Comparison of ENCODE assay signal across 22 cellular contexts in genomic region chrX:71515039-71515398, GRCh38. TPM values are rescaled to one million over a fixed set of nuclear protein-coding genes. Genes with fewer than 3 reads are reported as not detected.
DNase-seq lines count a peak whose midpoint lies in the region; ATAC-seq, FAIRE-seq and TF ChIP-seq lines count a peak whose summit lies in the region.
"Had no signal": no experiment of that assay in that cellular context is flagged by ENCODE, and none has a peak within 500 bp of the region (broad histone marks: within the 10 kb centered on the region; RNA-seq: fewer than 3 reads in every experiment).

No MANE protein-coding gene starts in this region.

- H3K27ac Mint-ChIP-seq in activated T-helper 17 cell treated with anti-CD3 and anti-CD28 coated beads, Interleukin-2, amount 50 U/mL, for 72 hours: peak overlapping the region; percentile 44

- intact Hi-C loops in sciatic nerve (cut with DNase I) (no loop called here), breast epithelium (cut with DNase I; ENCODE audit: low total_unique reads) (no loop called here)

- H3K4me3 ChIP-seq in breast epithelium: no peak overlapping the region
- no peak overlapping the region for H3K4me3 ChIP-seq in SJCRH30
- H3K4me3 ChIP-seq: thoracic aorta had no signal

- no peak overlapping the region for H3K27ac ChIP-seq in breast epithelium
- H3K27ac ChIP-seq in SJCRH30: no peak overlapping the region
- H3K27ac ChIP-seq: thoracic aorta had no signal

- H3K27me3 ChIP-seq in breast epithelium (peaks cover 0 to 18% of the 10 kb centered on the region in 2 donors), SJCRH30 (no peaks in the 10 kb centered on the region)
- H3K27me3 ChIP-seq: BE2C had no signal

- H3K4me1 Mint-ChIP-seq in activated T-helper 17 cell treated with anti-CD3 and anti-CD28 coated beads, Interleukin-2, amount 50 U/mL, for 72 hours: peaks cover 10% of the 10 kb centered on the region
- H3K4me1 Mint-ChIP-seq: activated B cell treated with CpG ODN at 0.5 μM for 24 hours had no signal

- H3K4me1 ChIP-seq in breast epithelium (no peaks in the 10 kb centered on the region), SJCRH30 (no peaks in the 10 kb centered on the region; the same call in 1 of the 2 replicates)
- H3K4me1 ChIP-seq: BE2C, Caco-2 had no signal

- TF ChIP-seq POLR2A in GM12891 (IDR thresholded peaks at IDR 0.05; ENCODE audit: low read depth, low read length): no peak
- no peak for TF ChIP-seq POLR2A in breast epithelium (IDR thresholded peaks at IDR 0.05)

- no peak for ATAC-seq in activated T-helper 17 cell treated with anti-CD3 and anti-CD28 coated beads, Interleukin-2, amount 50 U/mL, for 72 hours (replicated peaks)
- ATAC-seq in sciatic nerve (peak; percentile 72), GM21717 (IDR thresholded peaks at IDR 0.05; ENCODE audit: unreplicated experiment) (no peak)
- ATAC-seq: left lobe of liver had no signal

- no peaks in the 10 kb centered on the region for H3K9me3 Mint-ChIP-seq in activated T-helper 17 cell treated with anti-CD3 and anti-CD28 coated beads, Interleukin-2, amount 50 U/mL, for 72 hours
- H3K9me3 Mint-ChIP-seq: activated B cell treated with CpG ODN at 0.5 μM for 24 hours had no signal

- DNase-seq in GM12891 (ENCODE audit: insufficient read length, low spot score): no peak
- DNase-seq in fibroblast of peridontal ligament (ENCODE audit: extremely low read depth): peak; percentile 13
- DNase-seq in sciatic nerve (ENCODE audit: low spot score): no peak
- no peak for DNase-seq in breast epithelium (ENCODE audit: low spot score in 2 of 2)
- DNase-seq in SJCRH30: no peak
- no peak for DNase-seq in NCI-H748 (lab: John Stamatoyannopoulos, UW; ENCODE audit: unreplicated experiment)
- DNase-seq: activated B cell treated with CpG ODN at 0.5 μM for 24 hours; activated CD8-positive, alpha-beta memory T cell treated with anti-CD3 and anti-CD28 coated beads for 24 hours; BE2C; Caco-2; cerebellar nuclear complex; KG1; NCI-H187 treated with DMSO at 0.1 percent for 48 hours; NCI-H446 treated with DMSO at 0.1 percent for 48 hours; SHP77 treated with DMSO at 0.1 percent for 48 hours; stimulated activated CD4-positive, alpha-beta T cell treated with anti-CD3 and anti-CD28 coated beads, Interleukin-4, amount 100 ng/mL, for 1 hour had no signal

- H3K9me3 ChIP-seq in breast epithelium: peaks cover 0 to 7% of the 10 kb centered on the region in 2 donors
- no peaks in the 10 kb centered on the region for H3K9me3 ChIP-seq in SJCRH30 (replicated peaks)
- H3K9me3 ChIP-seq: BE2C, Caco-2, thoracic aorta had no signal

- H3K36me3 ChIP-seq in breast epithelium: no peaks in the 10 kb centered on the region
- no peaks in the 10 kb centered on the region for H3K36me3 ChIP-seq in SJCRH30
- H3K36me3 ChIP-seq: BE2C, thoracic aorta had no signal

- H3K4me3 Mint-ChIP-seq in activated T-helper 17 cell treated with anti-CD3 and anti-CD28 coated beads, Interleukin-2, amount 50 U/mL, for 72 hours: peak overlapping the region; percentile 63
- H3K4me3 Mint-ChIP-seq: activated B cell treated with CpG ODN at 0.5 μM for 24 hours had no signal

- no peak for TF ChIP-seq CTCF in breast epithelium (IDR thresholded peaks at IDR 0.05)

- peak; percentile 63 for FAIRE-seq in GM12891 (lab: Jason Lieb, UNC)
- FAIRE-seq: endometrium, frontal cortex had no signal

- H3K36me3 Mint-ChIP-seq in activated T-helper 17 cell treated with anti-CD3 and anti-CD28 coated beads, Interleukin-2, amount 50 U/mL, for 72 hours (ENCODE audit: low read depth): no peaks in the 10 kb centered on the region

- no peaks in the 10 kb centered on the region for H3K27me3 Mint-ChIP-seq in activated T-helper 17 cell treated with anti-CD3 and anti-CD28 coated beads, Interleukin-2, amount 50 U/mL, for 72 hours
- H3K27me3 Mint-ChIP-seq: activated B cell treated with CpG ODN at 0.5 μM for 24 hours had no signal

TF ChIP-seq in GM12891, 5 proteins besides CTCF, POLR2A, EP300 and RAD21:
- TF ChIP-seq PAX5 (IDR thresholded peaks at IDR 0.05; ENCODE audit: insufficient read depth, low read length, severe bottlenecking): no peak
- no peak for TF ChIP-seq POLR2AphosphoS5 (IDR thresholded peaks at IDR 0.05; ENCODE audit: low read depth, low read length)
- no peak for TF ChIP-seq SPI1 (IDR thresholded peaks at IDR 0.05; ENCODE audit: low read depth, low read length)
- no peak for TF ChIP-seq TAF1 (IDR thresholded peaks at IDR 0.05; ENCODE audit: low read depth, low read length)
- TF ChIP-seq POU2F2 (IDR thresholded peaks at IDR 0.05; ENCODE audit: low read depth, low read length): no peak
TF ChIP-seq in GM12891: peak in this region for 0.

RNA-seq across cellular contexts. Expression of gene OGT, which starts 17.9 kb away (rescaled TPM):
- 83.2 TPM for polyA plus RNA-seq in GM12891 (2012; ENCODE audit: low read depth, missing spikeins)
- 100 to 1,000 TPM; 231 to 528 TPM for total RNA-seq in activated T-helper 17 cell treated with anti-CD3 and anti-CD28 coated beads, Interleukin-2, amount 50 U/mL, for 72 hours
- total RNA-seq in sciatic nerve (218 TPM), breast epithelium (100 to 1,000 TPM; 169 to 345 (median 214) TPM)
- 114 and 149 TPM in 2 replicates for total RNA-seq in SJCRH30 (2014; rRNA removed; shearing (Covaris generic))
